ENCODE assay signal across 8 cellular contexts in genomic region chr18:12884521-12885323, GRCh38. TPM values are rescaled to one million over a fixed set of nuclear protein-coding genes. Genes with fewer than 3 reads are reported as not detected.
DNase-seq lines count a peak whose midpoint lies in the region; ATAC-seq and TF ChIP-seq lines count a peak whose summit lies in the region.

No MANE protein-coding gene starts in this region.

- CTCF ChIA-PET in MCF 10A (lab: Yijun Ruan, JAX), result interaction anchor here (1.0 to 4.7 kb wide), 4 partner anchors 9 to 154 kb away, joined by 3 to 23 read pairs (median 3); no protein-coding TSS in a partner anchor

- TSS peak; percentile 60 for BruUV-seq in MCF 10A (replicated peaks; lab: Mats Ljungman, UMichigan)

- no peak for ATAC-seq in HG03280 (IDR thresholded peaks at IDR 0.05; ENCODE audit: unreplicated experiment)
- ATAC-seq in GM21529 (IDR thresholded peaks at IDR 0.05; ENCODE audit: unreplicated experiment), result no peak
- no peak for ATAC-seq in GM18873 (IDR thresholded peaks at IDR 0.05; ENCODE audit: low FRiP score, unreplicated experiment)
- no peak for ATAC-seq in activated CD4-positive, CD25-positive, alpha-beta regulatory T cell treated with anti-CD3 and anti-CD28 coated beads, Interleukin-2, amount 50 U/mL, for 24 hours

- peak overlapping the region; percentile 96 for H3K27ac Mint-ChIP-seq in MCF 10A (ENCODE audit: low read depth, unreplicated experiment)

- peaks cover 21% of the 10 kb centered on the region for H3K4me1 Mint-ChIP-seq in MCF 10A (ENCODE audit: insufficient read depth, unreplicated experiment)

- 54 to 57% methylated on average over 3 to 6 of the region's 20 CpGs for WGBS in mesodermal cell (ENCODE audit: insufficient coverage in 2 of 2), 2 experiments

- TF ChIP-seq CTCF in C4-2B (conservative IDR thresholded peaks at IDR 0.05), result no peak
- no peak for TF ChIP-seq CTCF in MCF 10A (IDR thresholded peaks at IDR 0.05; ENCODE audit: unreplicated experiment)

- no peaks in the 10 kb centered on the region for H3K27me3 Mint-ChIP-seq in MCF 10A (ENCODE audit: insufficient read depth, unreplicated experiment)

- H3K4me3 ChIP-seq in Jurkat, Clone E6-1 (ENCODE audit: low read length), result peak overlapping the region; percentile 68
- H3K4me3 ChIP-seq in mesodermal cell (ENCODE audit: extremely low read depth, insufficient read depth, low read length, poor library complexity, severe bottlenecking), result peak overlapping the region; percentile 78

- peaks cover 7% of the 10 kb centered on the region for H3K4me1 ChIP-seq in mesodermal cell (ENCODE audit: control insufficient read depth, insufficient read depth, low read length, poor library complexity, severe bottlenecking)

- DNase-seq in Jurkat, Clone E6-1 (ENCODE audit: low read depth, low spot score), result no peak
- no peak for DNase-seq in MCF 10A (ENCODE audit: unreplicated experiment)

- no peaks in the 10 kb centered on the region for H3K9me3 ChIP-seq in mesodermal cell (ENCODE audit: control insufficient read depth, low read length)

- H3K9me3 Mint-ChIP-seq in MCF 10A (ENCODE audit: unreplicated experiment), result no peaks in the 10 kb centered on the region

- peak overlapping the region; percentile 73 for H3K4me3 Mint-ChIP-seq in MCF 10A (ENCODE audit: unreplicated experiment)

- POLR2A ChIA-PET in MCF 10A (lab: Yijun Ruan, JAX), result interaction anchor here (0.5 to 5.7 kb wide), 14 partner anchors 9 to 508 kb away, joined by 3 to 54 read pairs (median 4); partner anchors contain the start of genes AFG3L2, PRELID3A, PSMG2 and SEH1L

- H3K36me3 Mint-ChIP-seq in MCF 10A (ENCODE audit: insufficient read depth, unreplicated experiment), result peaks cover 14% of the 10 kb centered on the region

- H3K27ac ChIP-seq in C4-2B, result peak overlapping the region; percentile 92
- no peak overlapping the region for H3K27ac ChIP-seq in mesodermal cell (ENCODE audit: low read depth, low read length, severe bottlenecking)

- intact Hi-C loops in MCF 10A (cut with micrococcal nuclease), result no loop called here

- H3K36me3 ChIP-seq in mesodermal cell (ENCODE audit: control insufficient read depth, insufficient read depth, low read length), result no peaks in the 10 kb centered on the region

RNA-seq across cellular contexts. Expression of gene PTPN2, which starts 0.7 kb away (rescaled TPM):
- 107 TPM for polyA plus RNA-seq in Jurkat, Clone E6-1 (2012; ENCODE audit: insufficient read depth, insufficient read length)
- total RNA-seq in MCF 10A (2022), result 60.0 and 75.2 TPM in 2 replicates
- 21.6 TPM for polyA plus RNA-seq in mesodermal cell (2013, experiment 1 of 2)
- 25.2 TPM for polyA plus RNA-seq in mesodermal cell (2013, experiment 2 of 2)
